ENCODE assay signal across 9 cellular contexts in the genomic region with DNA sequence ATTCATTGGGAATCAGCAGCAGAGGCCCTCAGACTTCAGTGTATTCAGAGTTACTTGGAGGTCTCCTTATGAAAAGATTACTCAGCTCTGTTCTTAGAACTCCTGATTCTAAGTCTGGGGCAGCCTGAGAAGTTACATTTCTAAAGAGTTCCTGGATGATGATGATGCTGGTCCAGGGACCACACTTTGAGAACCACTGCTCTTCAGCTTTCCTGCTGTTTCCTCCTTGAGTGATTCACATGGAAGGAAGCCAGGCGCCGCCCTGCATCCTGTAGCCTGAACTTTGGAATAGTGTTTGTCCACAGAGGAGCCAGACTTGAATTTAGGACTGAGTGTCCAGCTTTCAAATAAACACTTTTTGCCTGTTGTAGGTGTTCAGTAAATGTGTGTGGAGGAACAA. TPM values are rescaled to one million over a fixed set of nuclear protein-coding genes. Genes with fewer than 3 reads are reported as not detected.
DNase-seq lines count a peak whose midpoint lies in the region; ATAC-seq, FAIRE-seq and TF ChIP-seq lines count a peak whose summit lies in the region.
"Had no signal": no experiment of that assay in that cellular context is flagged by ENCODE, and none has a peak within 500 bp of the region (broad histone marks: within the 10 kb centered on the region; RNA-seq: fewer than 3 reads in every experiment).

No MANE protein-coding gene starts in this region.

- H3K4me3 ChIP-seq in bronchial epithelial cell (ENCODE audit: low read depth, low read length) = no peak overlapping the region
- H3K4me3 ChIP-seq in aorta (ENCODE audit: low read length in 2 of 2) = no peak overlapping the region

- peaks cover 10% of the 10 kb centered on the region for H3K36me3 ChIP-seq in bronchial epithelial cell (ENCODE audit: control insufficient read depth, insufficient read depth, low read length)
- peaks cover 0 to 5% of the 10 kb centered on the region in 2 donors for H3K36me3 ChIP-seq in aorta (ENCODE audit: control insufficient read depth in 1 of 2, insufficient read depth in 2 of 2, low read length in 1 of 2)

- H3K27ac Mint-ChIP-seq in activated naive CD4-positive, alpha-beta T cell treated with anti-CD3 and anti-CD28 coated beads, Interleukin-2, amount 50 U/mL, for 24 hours = no peak overlapping the region

- H3K4me3 Mint-ChIP-seq in activated naive CD4-positive, alpha-beta T cell treated with anti-CD3 and anti-CD28 coated beads, Interleukin-2, amount 50 U/mL, for 24 hours = peak overlapping the region; percentile 24

- peaks cover 68% of the 10 kb centered on the region for H3K4me1 Mint-ChIP-seq in activated naive CD4-positive, alpha-beta T cell treated with anti-CD3 and anti-CD28 coated beads, Interleukin-2, amount 50 U/mL, for 24 hours

- intact Hi-C loops in aorta (cut with DNase I) = loop anchor here (5.0 to 10.0 kb wide), 2 partner anchors 74 to 1888 kb away; a partner anchor contains a TSS

- no peak for FAIRE-seq in bronchial epithelial cell (lab: Jason Lieb, UNC)
- FAIRE-seq: D721Med had no signal

- H3K36me3 Mint-ChIP-seq in activated naive CD4-positive, alpha-beta T cell treated with anti-CD3 and anti-CD28 coated beads, Interleukin-2, amount 50 U/mL, for 24 hours = peaks cover 15% of the 10 kb centered on the region

- no peak for TF ChIP-seq CTCF in bronchial epithelial cell (IDR thresholded peaks at IDR 0.05; ENCODE audit: insufficient read depth, low read length, severe bottlenecking)

- no peaks in the 10 kb centered on the region for H3K9me3 ChIP-seq in aorta (ENCODE audit: control insufficient read depth, low read length)

- WGBS in aorta, 2 donors = 83 to 85% methylated on average over 2 of the region's 2 CpGs

- no peak for DNase-seq in activated naive CD4-positive, alpha-beta T cell (lab: John Stamatoyannopoulos, UW)
- DNase-seq in bronchial epithelial cell (ENCODE audit: low read depth) (peak; percentile 90), lung microvascular endothelial cell (ENCODE audit: low read depth in 2 of 2) (peak; percentile 51 to 95), aorta (peak; percentile 76 to 92), RPMI8226 (no peak)
- no peak for DNase-seq in stimulated activated naive CD4-positive, alpha-beta T cell (lab: John Stamatoyannopoulos, UW)

- no peak overlapping the region for H3K27ac ChIP-seq in aorta (ENCODE audit: low read depth in 1 of 2, low read length in 2 of 2)

- H3K27me3 ChIP-seq in bronchial epithelial cell (ENCODE audit: control insufficient read depth, insufficient read depth, low read length) = no peaks in the 10 kb centered on the region
- H3K27me3 ChIP-seq in aorta (ENCODE audit: control insufficient read depth in 1 of 2, insufficient read depth in 2 of 2, low read length in 1 of 2) = no peaks in the 10 kb centered on the region

- H3K27me3 Mint-ChIP-seq in activated naive CD4-positive, alpha-beta T cell treated with anti-CD3 and anti-CD28 coated beads, Interleukin-2, amount 50 U/mL, for 24 hours = no peaks in the 10 kb centered on the region

- ATAC-seq in aorta (ENCODE audit: low FRiP score) = no peak
- ATAC-seq in HG02623 (IDR thresholded peaks at IDR 0.05; ENCODE audit: unreplicated experiment) = no peak

- H3K4me1 ChIP-seq in aorta (ENCODE audit: control insufficient read depth in 1 of 2, insufficient read depth in 2 of 2, low read length in 2 of 2) = peaks cover 0 to 7% of the 10 kb centered on the region in 2 donors

- no peaks in the 10 kb centered on the region for H3K9me3 Mint-ChIP-seq in activated naive CD4-positive, alpha-beta T cell treated with anti-CD3 and anti-CD28 coated beads, Interleukin-2, amount 50 U/mL, for 24 hours

RNA-seq across cellular contexts. Expression of a gene that starts 2.9 kb away (rescaled TPM):
- total RNA-seq in bronchial epithelial cell (124 and 128 TPM in 2 replicates), lung microvascular endothelial cell (19.0 and 34.3 TPM in 2 replicates), aorta (10 to 100 TPM; 21.8 to 30.5 TPM)
- polyA plus RNA-seq in aorta = 10 to 100 TPM in 1 of 2 donors, 1 to 10 TPM in 1; 8.6 to 32.2 TPM

Comparison
In these comparisons a context has a peak if more than half of its experiments do, and no peak if none do; other contexts are left out.
1. DNase-seq: peak in bronchial epithelial cell (single experiment), lung microvascular endothelial cell (2 of 2) and aorta (2 of 2); none in activated naive CD4-positive, alpha-beta T cell (0 of 4), RPMI8226 (single experiment) and stimulated activated naive CD4-positive, alpha-beta T cell (0 of 6).